ENCODE assay signal across 1 cellular context in genomic region chr18:79626905-79627749, GRCh38.
TF ChIP-seq lines count a peak whose summit lies in the region.

No MANE protein-coding gene starts in this region.

TF ChIP-seq in H1, 55 proteins besides CTCF, POLR2A, EP300 and RAD21 (continued from another document):
- TF ChIP-seq CHD7 (IDR thresholded peaks at IDR 0.05; ENCODE audit: insufficient replicate concordance, low read length) (no peak), POLR2AphosphoS5 (IDR thresholded peaks at IDR 0.05; ENCODE audit: low read depth, low read length) (no peak), YY1 (IDR thresholded peaks at IDR 0.05; ENCODE audit: low read depth, low read length) (no peak), KDM4A (IDR thresholded peaks at IDR 0.05; ENCODE audit: low read depth, low read length, severe bottlenecking) (no peak), TAF7 (optimal IDR thresholded peaks at IDR 0.05; ENCODE audit: borderline replicate concordance, low read depth, low read length) (no peak), SRF (IDR thresholded peaks at IDR 0.05; ENCODE audit: low read depth, low read length) (no peak), SIRT6 (IDR thresholded peaks at IDR 0.05; ENCODE audit: low read length) (no peak), TAF1 (IDR thresholded peaks at IDR 0.05; ENCODE audit: low read depth, low read length) (no peak), RNF2 (IDR thresholded peaks at IDR 0.05; ENCODE audit: borderline replicate concordance, low read depth, low read length, missing control alignments, poor library complexity, severe bottlenecking) (no peak), EZH2 (IDR thresholded peaks at IDR 0.05; ENCODE audit: low read depth, low read length, severe bottlenecking) (no peak), JUN (IDR thresholded peaks at IDR 0.05; ENCODE audit: low read depth, low read length) (no peak), SIX5 (IDR thresholded peaks at IDR 0.05; ENCODE audit: low read depth, low read length) (no peak), KDM5A (IDR thresholded peaks at IDR 0.05; ENCODE audit: low read length) (no peak)
TF ChIP-seq in H1: peak in this region for 0.
